34 cellular contexts compared by ENCODE assay signal in genomic region chr4:158840131-158840530, GRCh38.
"Had no signal": no experiment of that assay in that cellular context is flagged by ENCODE, and none has a peak within 500 bp of the region (broad histone marks: within the 10 kb centered on the region; RNA-seq: fewer than 3 reads in every experiment).

No MANE protein-coding gene starts in this region.

- H3K27ac Mint-ChIP-seq: activated CD4-positive, alpha-beta memory T cell treated with anti-CD3 and anti-CD28 coated beads for 36 hours; activated CD8-positive, alpha-beta memory T cell treated with anti-CD3 and anti-CD28 coated beads, Interleukin-2, amount 10 ng/mL, durations not matched to agents 7 days and 5 days; activated CD8-positive, alpha-beta T cell treated with anti-CD3 and anti-CD28 coated beads, Interleukin-2, amount 10 ng/mL, durations not matched to agents 7 days and 5 days; activated naive CD4-positive, alpha-beta T cell treated with anti-CD3 and anti-CD28 coated beads for 36 hours; activated naive CD4-positive, alpha-beta T cell treated with anti-CD3 and anti-CD28 coated beads, Interleukin-2, amount 50 U/mL, for 24 hours; activated naive CD8-positive, alpha-beta T cell treated with anti-CD3 and anti-CD28 coated beads for 36 hours; activated naive CD8-positive, alpha-beta T cell treated with anti-CD3 and anti-CD28 coated beads, Interleukin-2, amount 50 U/mL, for 24 hours; activated T-helper 1 cell treated with anti-CD3 and anti-CD28 coated beads, Interleukin-12 subunit alpha, Interleukin-12 subunit beta, Interleukin-2, Interleukin-4 antibody, amounts not matched to agents 30 ng/mL and 10 ng/mL and 1 ng/mL, durations not matched to agents 14 hours and 24 hours and 36 hours; activated T-helper 2 cell treated with anti-CD3 and anti-CD28 coated beads, Interferon-gamma antibody, Interleukin-2, Interleukin-4, amounts not matched to agents 10 μg/mL and 5 μg/mL and 100 μg/mL, durations not matched to agents 14 hours and 24 hours and 36 hours; brain; dendritic cell treated with granulocyte-macrophage colony-stimulating factor and Interleukin-4, amounts not matched to agents 40 ng/mL and 50 ng/mL, for 4 days; endodermal cell; WTC11 had no signal

- H3K27me3 ChIP-seq: adrenal gland, ascending aorta, breast epithelium, cardiac muscle cell, dorsolateral prefrontal cortex, heart left ventricle had no signal

- H3K9me3 ChIP-seq: adrenal gland, ascending aorta, breast epithelium, heart left ventricle had no signal

- H3K4me3 Mint-ChIP-seq: activated CD4-positive, alpha-beta memory T cell treated with anti-CD3 and anti-CD28 coated beads for 36 hours; activated CD8-positive, alpha-beta memory T cell treated with anti-CD3 and anti-CD28 coated beads, Interleukin-2, amount 10 ng/mL, durations not matched to agents 7 days and 5 days; activated CD8-positive, alpha-beta T cell treated with anti-CD3 and anti-CD28 coated beads, Interleukin-2, amount 10 ng/mL, durations not matched to agents 7 days and 5 days; activated naive CD4-positive, alpha-beta T cell treated with anti-CD3 and anti-CD28 coated beads for 36 hours; activated naive CD4-positive, alpha-beta T cell treated with anti-CD3 and anti-CD28 coated beads, Interleukin-2, amount 50 U/mL, for 24 hours; activated naive CD8-positive, alpha-beta T cell treated with anti-CD3 and anti-CD28 coated beads for 36 hours; activated naive CD8-positive, alpha-beta T cell treated with anti-CD3 and anti-CD28 coated beads, Interleukin-2, amount 50 U/mL, for 24 hours; activated T-helper 1 cell treated with anti-CD3 and anti-CD28 coated beads, Interleukin-12 subunit alpha, Interleukin-12 subunit beta, Interleukin-2, Interleukin-4 antibody, amounts not matched to agents 30 ng/mL and 10 ng/mL and 1 ng/mL, durations not matched to agents 14 hours and 24 hours and 36 hours; brain; dendritic cell treated with granulocyte-macrophage colony-stimulating factor and Interleukin-4, amounts not matched to agents 40 ng/mL and 50 ng/mL, for 4 days; endodermal cell; WTC11 had no signal

- DNase-seq: activated CD4-positive, alpha-beta memory T cell treated with anti-CD3 and anti-CD28 coated beads for 36 hours; activated CD4-positive, alpha-beta T cell treated with anti-CD3 and anti-CD28 coated beads for 1 hour; activated CD4-positive, alpha-beta T cell treated with anti-CD3 and anti-CD28 coated beads for 4 hours; activated CD8-positive, alpha-beta memory T cell treated with anti-CD3 and anti-CD28 coated beads, Interleukin-2, amount 10 ng/mL, durations not matched to agents 7 days and 5 days; activated CD8-positive, alpha-beta memory T cell treated with anti-CD3 and anti-CD28 coated beads, Interleukin-2, amount 50 U/mL, for 4 hours; activated CD8-positive, alpha-beta T cell treated with anti-CD3 and anti-CD28 coated beads, Interleukin-2, amount 10 ng/mL, durations not matched to agents 7 days and 5 days; activated effector memory CD4-positive, alpha-beta T cell treated with anti-CD3 and anti-CD28 coated beads, Interleukin-2, amount 50 U/mL, for 16 hours; activated naive CD4-positive, alpha-beta T cell treated with anti-CD3 and anti-CD28 coated beads for 36 hours; activated naive CD8-positive, alpha-beta T cell treated with anti-CD3 and anti-CD28 coated beads for 36 hours; activated naive CD8-positive, alpha-beta T cell treated with anti-CD3 and anti-CD28 coated beads, Interleukin-2, amount 50 U/mL, for 24 hours; activated T-cell treated with anti-CD3 and anti-CD28 coated beads, Interleukin-2, amount 50 U/mL, for 1 hour; activated T-cell treated with anti-CD3 and anti-CD28 coated beads, Interleukin-2, amount 50 U/mL, for 48 hours; adrenal gland; central memory CD4-positive, alpha-beta T cell; cerebellar nuclear complex; dorsolateral prefrontal cortex; effector memory CD4-positive, alpha-beta T cell; endodermal cell; foreskin fibroblast; glutamatergic neuron; heart left ventricle; T-helper 1 cell; T-helper 2 cell had no signal

- H3K9me3 Mint-ChIP-seq: activated CD4-positive, alpha-beta memory T cell treated with anti-CD3 and anti-CD28 coated beads for 36 hours; activated naive CD4-positive, alpha-beta T cell treated with anti-CD3 and anti-CD28 coated beads for 36 hours; activated naive CD4-positive, alpha-beta T cell treated with anti-CD3 and anti-CD28 coated beads, Interleukin-2, amount 50 U/mL, for 24 hours; activated naive CD8-positive, alpha-beta T cell treated with anti-CD3 and anti-CD28 coated beads for 36 hours; activated naive CD8-positive, alpha-beta T cell treated with anti-CD3 and anti-CD28 coated beads, Interleukin-2, amount 50 U/mL, for 24 hours; activated T-helper 1 cell treated with anti-CD3 and anti-CD28 coated beads, Interleukin-12 subunit alpha, Interleukin-12 subunit beta, Interleukin-2, Interleukin-4 antibody, amounts not matched to agents 30 ng/mL and 10 ng/mL and 1 ng/mL, durations not matched to agents 14 hours and 24 hours and 36 hours; activated T-helper 2 cell treated with anti-CD3 and anti-CD28 coated beads, Interferon-gamma antibody, Interleukin-2, Interleukin-4, amounts not matched to agents 10 μg/mL and 5 μg/mL and 100 μg/mL, durations not matched to agents 14 hours and 24 hours and 36 hours; brain; dendritic cell treated with granulocyte-macrophage colony-stimulating factor and Interleukin-4, amounts not matched to agents 40 ng/mL and 50 ng/mL, for 4 days; endodermal cell had no signal

- ATAC-seq: activated CD8-positive, alpha-beta memory T cell treated with anti-CD3 and anti-CD28 coated beads, Interleukin-2, amount 10 ng/mL, durations not matched to agents 7 days and 5 days; activated CD8-positive, alpha-beta T cell treated with anti-CD3 and anti-CD28 coated beads, Interleukin-2, amount 10 ng/mL, durations not matched to agents 7 days and 5 days; activated naive CD8-positive, alpha-beta T cell treated with anti-CD3 and anti-CD28 coated beads, Interleukin-2, amount 50 U/mL, for 24 hours; esophagus mucosa; heart left ventricle; WTC11 had no signal

- H3K4me1 Mint-ChIP-seq: activated naive CD4-positive, alpha-beta T cell treated with anti-CD3 and anti-CD28 coated beads, Interleukin-2, amount 50 U/mL, for 24 hours; activated naive CD8-positive, alpha-beta T cell treated with anti-CD3 and anti-CD28 coated beads for 36 hours; activated naive CD8-positive, alpha-beta T cell treated with anti-CD3 and anti-CD28 coated beads, Interleukin-2, amount 50 U/mL, for 24 hours; brain had no signal

- H3K27me3 Mint-ChIP-seq: activated CD4-positive, alpha-beta memory T cell treated with anti-CD3 and anti-CD28 coated beads for 36 hours; activated CD8-positive, alpha-beta memory T cell treated with anti-CD3 and anti-CD28 coated beads, Interleukin-2, amount 10 ng/mL, durations not matched to agents 7 days and 5 days; activated naive CD4-positive, alpha-beta T cell treated with anti-CD3 and anti-CD28 coated beads, Interleukin-2, amount 50 U/mL, for 24 hours; activated naive CD8-positive, alpha-beta T cell treated with anti-CD3 and anti-CD28 coated beads for 36 hours; activated naive CD8-positive, alpha-beta T cell treated with anti-CD3 and anti-CD28 coated beads, Interleukin-2, amount 50 U/mL, for 24 hours; brain; dendritic cell treated with granulocyte-macrophage colony-stimulating factor and Interleukin-4, amounts not matched to agents 40 ng/mL and 50 ng/mL, for 4 days had no signal

- H3K36me3 ChIP-seq: adrenal gland, breast epithelium had no signal

- H3K4me3 ChIP-seq: adrenal gland, ascending aorta, breast epithelium, cardiac muscle cell, coronary artery, dorsolateral prefrontal cortex, heart left ventricle had no signal

- H3K4me1 ChIP-seq: ascending aorta, breast epithelium had no signal

- H3K27ac ChIP-seq: adrenal gland, ascending aorta, breast epithelium, coronary artery, dorsolateral prefrontal cortex had no signal
